16 cellular contexts compared by ENCODE assay signal in genomic region chr9:99026271-99026955, GRCh38.
DNase-seq lines count a peak whose midpoint lies in the region; ATAC-seq, FAIRE-seq and TF ChIP-seq lines count a peak whose summit lies in the region.
"Had no signal": no experiment of that assay in that cellular context is flagged by ENCODE, and none has a peak within 500 bp of the region (broad histone marks: within the 10 kb centered on the region; RNA-seq: fewer than 3 reads in every experiment).

No MANE protein-coding gene starts in this region.

- no TSS peak for BruUV-seq in K562 (replicated peaks; lab: Mats Ljungman, UMichigan)

- no peaks in the 10 kb centered on the region for H3K9me2 ChIP-seq in hepatocyte (replicated peaks; ENCODE audit: insufficient read depth)

- POLR2A ChIA-PET in CD4-positive, alpha-beta T cell (lab: Charles Lee), result interaction anchor here (0.6 to 1.5 kb wide), 8 partner anchors 12 to 109 kb away, joined by 3 to 6 read pairs (median 4); no protein-coding TSS in a partner anchor
- POLR2A ChIA-PET in K562 (lab: Yijun Ruan, JAX), result interaction anchor here (0.6 to 2.5 kb wide), 5 partner anchors 8 to 79 kb away, joined by 3 to 13 read pairs (median 4); no protein-coding TSS in a partner anchor
- POLR2A ChIA-PET in naive thymus-derived CD4-positive, alpha-beta T cell (lab: Charles Lee), result interaction anchor here (1.0 to 1.5 kb wide), 6 partner anchors 8 to 114 kb away, joined by 3 to 9 read pairs (median 4); partner anchors contain the start of gene TGFBR1

- H3K9ac ChIP-seq in K562 (ENCODE audit: insufficient read depth in 1 of 2, low read depth in 2 of 2, low read length in 2 of 2), result peak overlapping the region in 1 of 2 experiments; percentile 66; a peak in 2 of 4 replicates

- intact Hi-C loops in activated CD4-positive, alpha-beta T cell treated with anti-CD3 and anti-CD28 coated beads, Interleukin-2, amount 10 ng/mL, durations not matched to agents 24 days and 14 days (cut with micrococcal nuclease), result no loop called here
- intact Hi-C loops in CD4-positive, alpha-beta T cell (cut with DNase I, micrococcal nuclease), result no loop called here
- intact Hi-C loops in K562 (cut with micrococcal nuclease), result loop anchor here (5.0 kb wide), 1 partner anchor 51 kb away; no protein-coding TSS in a partner anchor
- intact Hi-C loops in naive thymus-derived CD4-positive, alpha-beta T cell (cut with micrococcal nuclease), result no loop called here

- TF ChIP-seq POLR2A in K562 (conservative IDR thresholded peaks at IDR 0.05), result no peak

- H4K20me1 ChIP-seq in K562 (replicated peaks; ENCODE audit: control insufficient read depth, insufficient read depth, low read length) (no peaks in the 10 kb centered on the region), hepatocyte (ENCODE audit: insufficient read depth, poor library complexity, severe bottlenecking) (no peaks in the 10 kb centered on the region)

- TF ChIP-seq RAD21 in K562 (CRISPR knock-in tag; conservative IDR thresholded peaks at IDR 0.05 in 1 of 2, IDR thresholded peaks at IDR 0.05 in 1 of 2), result no peak

- H3K27ac ChIP-seq in CD4-positive, alpha-beta T cell (ENCODE audit: low read depth, low read length), result no peak overlapping the region
- no peak overlapping the region for H3K27ac ChIP-seq in K562 (ENCODE audit: extremely low read depth, low read depth, low read length)
- H3K27ac ChIP-seq in naive thymus-derived CD4-positive, alpha-beta T cell (ENCODE audit: low read depth, low read length), result no peak overlapping the region
- no peak overlapping the region for H3K27ac ChIP-seq in hepatocyte

- peak; percentile 75 for ATAC-seq in CD4-positive, alpha-beta T cell (ENCODE audit: poor library complexity)
- ATAC-seq in K562 (peak; percentile 60), HG03039 (IDR thresholded peaks at IDR 0.05; ENCODE audit: unreplicated experiment) (no peak)
- no peak for ATAC-seq in naive thymus-derived CD4-positive, alpha-beta T cell
- ATAC-seq: Panc1 had no signal

- WGBS in K562 (ENCODE audit: insufficient coverage, low coverage, missing lambda C conversion rate), result 26% methylated on average over 5 of the region's 6 CpGs
- 93% methylated on average over 6 of the region's 6 CpGs for WGBS in hepatocyte (ENCODE audit: low lambda C conversion rate, missing lambda C conversion rate)

- H3K4me1 ChIP-seq in K562 (replicated peaks in 1 of 2; ENCODE audit: control insufficient read depth in 2 of 2, insufficient read depth in 2 of 2, low read length in 2 of 2), result peaks cover 16 to 30% of the 10 kb centered on the region in 2 experiments
- peaks cover 0 to 20% of the 10 kb centered on the region in 2 donors for H3K4me1 ChIP-seq in naive thymus-derived CD4-positive, alpha-beta T cell (ENCODE audit: control insufficient read depth in 2 of 2, insufficient read depth in 2 of 2, low read length in 2 of 2)
- H3K4me1 ChIP-seq in hepatocyte (ENCODE audit: insufficient read depth), result no peaks in the 10 kb centered on the region

- CTCF ChIA-PET in CD4-positive, alpha-beta T cell (lab: Charles Lee), result interaction anchor here (2.0 kb wide), 1 partner anchor 115 kb away, joined by 7 read pairs; no protein-coding TSS in a partner anchor
- CTCF ChIA-PET in K562 (lab: Yijun Ruan, JAX; ENCODE audit: low intra/inter-chr PET ratio), result no interaction called here
- CTCF ChIA-PET in naive thymus-derived CD4-positive, alpha-beta T cell (lab: Charles Lee), result interaction anchor here (0.9 to 1.8 kb wide), 3 partner anchors 36 to 115 kb away, joined by 3 to 7 read pairs (median 3); no protein-coding TSS in a partner anchor

- DNase-seq in activated CD4-positive, alpha-beta T cell treated with anti-CD3 and anti-CD28 coated beads, Interleukin-2, amount 10 ng/mL, durations not matched to agents 24 days and 14 days, result no peak
- no peak for DNase-seq in activated CD4-positive, alpha-beta T cell treated with anti-CD3 and anti-CD28 coated beads, Interleukin-2, amount 50 U/mL, for 48 hours
- DNase-seq in CD4-positive, alpha-beta T cell, result no peak
- peak in 2 of 4 experiments; percentile 40 to 54 for DNase-seq in K562 (ENCODE audit: extremely low read depth in 1 of 4, low spot score in 3 of 4)
- DNase-seq in naive thymus-derived CD4-positive, alpha-beta T cell, result no peak
- no peak for DNase-seq in A172 (ENCODE audit: low spot score)
- no peak for DNase-seq in hepatocyte (ENCODE audit: low spot score)
- DNase-seq: C1 segment of cervical spinal cord, H7, MM.1S, NCI-H1105 treated with DMSO at 0.1 percent for 48 hours, NCI-H187, NCI-H2171 had no signal

- peaks cover 35% of the 10 kb centered on the region for H3K4me1 Mint-ChIP-seq in activated CD4-positive, alpha-beta T cell treated with anti-CD3 and anti-CD28 coated beads, Interleukin-2, amount 10 ng/mL, durations not matched to agents 24 days and 14 days
- peaks cover 28% of the 10 kb centered on the region for H3K4me1 Mint-ChIP-seq in CD4-positive, alpha-beta T cell (ENCODE audit: low read depth)
- peaks cover 34 to 57% (median 45%) of the 10 kb centered on the region in 7 donors for H3K4me1 Mint-ChIP-seq in naive thymus-derived CD4-positive, alpha-beta T cell

- H3K36me3 ChIP-seq in K562 (ENCODE audit: control insufficient read depth, insufficient read depth, low read length), result no peaks in the 10 kb centered on the region
- no peaks in the 10 kb centered on the region for H3K36me3 ChIP-seq in naive thymus-derived CD4-positive, alpha-beta T cell (ENCODE audit: control insufficient read depth in 2 of 3, insufficient read depth in 3 of 3, low read length in 3 of 3)
- no peaks in the 10 kb centered on the region for H3K36me3 ChIP-seq in hepatocyte (replicated peaks; ENCODE audit: insufficient read depth, low read depth)

- in situ Hi-C loops in K562 (cut with MboI), result no loop called here

- no peaks in the 10 kb centered on the region for H3K27me3 ChIP-seq in CD4-positive, alpha-beta T cell (ENCODE audit: control insufficient read depth, insufficient read depth, low read length)
- H3K27me3 ChIP-seq in K562 (ENCODE audit: control insufficient read depth in 2 of 2, insufficient read depth in 2 of 2, low read length in 2 of 2) (no peaks in the 10 kb centered on the region), hepatocyte (no peaks in the 10 kb centered on the region)
- no peaks in the 10 kb centered on the region for H3K27me3 ChIP-seq in naive thymus-derived CD4-positive, alpha-beta T cell (ENCODE audit: control insufficient read depth in 2 of 2, insufficient read depth in 2 of 2, low read length in 2 of 2)

- TF ChIP-seq EP300 in K562 (IDR thresholded peaks at IDR 0.05; ENCODE audit: low read length), result no peak

- peak overlapping the region; percentile 29; the same call in 1 of the 2 replicates for H3K4me2 ChIP-seq in K562 (ENCODE audit: insufficient read depth, low read length)
- H3K4me2 ChIP-seq in hepatocyte, result no peak overlapping the region

- H3K4me3 Mint-ChIP-seq in activated CD4-positive, alpha-beta T cell treated with anti-CD3 and anti-CD28 coated beads, Interleukin-2, amount 10 ng/mL, durations not matched to agents 24 days and 14 days, result no peak overlapping the region
- no peak overlapping the region for H3K4me3 Mint-ChIP-seq in CD4-positive, alpha-beta T cell
- peak overlapping the region in 5 of 10 donors; percentile 2 to 40 (median 5) for H3K4me3 Mint-ChIP-seq in naive thymus-derived CD4-positive, alpha-beta T cell

- H3K27me3 Mint-ChIP-seq in activated CD4-positive, alpha-beta T cell treated with anti-CD3 and anti-CD28 coated beads, Interleukin-2, amount 10 ng/mL, durations not matched to agents 24 days and 14 days, result peaks cover 5% of the 10 kb centered on the region
- H3K27me3 Mint-ChIP-seq in CD4-positive, alpha-beta T cell, result no peaks in the 10 kb centered on the region
- peaks cover 0 to 13% (median 0%) of the 10 kb centered on the region in 5 donors for H3K27me3 Mint-ChIP-seq in naive thymus-derived CD4-positive, alpha-beta T cell

- H3K4me3 ChIP-seq in K562 (no peak overlapping the region), hepatocyte (no peak overlapping the region)
- no peak overlapping the region for H3K4me3 ChIP-seq in naive thymus-derived CD4-positive, alpha-beta T cell (ENCODE audit: low read length)

- H3K79me2 ChIP-seq in K562 (ENCODE audit: control insufficient read depth, insufficient read depth, low read length) (no peaks in the 10 kb centered on the region), hepatocyte (no peaks in the 10 kb centered on the region)

- H3K9me3 Mint-ChIP-seq in activated CD4-positive, alpha-beta T cell treated with anti-CD3 and anti-CD28 coated beads, Interleukin-2, amount 10 ng/mL, durations not matched to agents 24 days and 14 days, result no peaks in the 10 kb centered on the region
- H3K9me3 Mint-ChIP-seq in CD4-positive, alpha-beta T cell, result no peaks in the 10 kb centered on the region
- H3K9me3 Mint-ChIP-seq in naive thymus-derived CD4-positive, alpha-beta T cell, result peaks cover 0 to 3% (median 0%) of the 10 kb centered on the region in 11 donors

- H3K27ac Mint-ChIP-seq in activated CD4-positive, alpha-beta T cell treated with anti-CD3 and anti-CD28 coated beads, Interleukin-2, amount 10 ng/mL, durations not matched to agents 24 days and 14 days, result peak overlapping the region; percentile 45
- H3K27ac Mint-ChIP-seq in CD4-positive, alpha-beta T cell, result peak overlapping the region; percentile 74
- H3K27ac Mint-ChIP-seq in naive thymus-derived CD4-positive, alpha-beta T cell, result peak overlapping the region in 8 of 9 donors; percentile 9 to 69 (median 36)

- no peaks in the 10 kb centered on the region for H3K9me3 ChIP-seq in CD4-positive, alpha-beta T cell (ENCODE audit: control insufficient read depth, low read length)
- H3K9me3 ChIP-seq in K562 (replicated peaks; ENCODE audit: control insufficient read depth, insufficient read depth, low read depth, low read length) (no peaks in the 10 kb centered on the region), hepatocyte (ENCODE audit: low read depth) (no peaks in the 10 kb centered on the region)
- H3K9me3 ChIP-seq in naive thymus-derived CD4-positive, alpha-beta T cell (ENCODE audit: control insufficient read depth in 2 of 3, low read length in 3 of 3), result no peaks in the 10 kb centered on the region

- peak; percentile 56 for FAIRE-seq in K562 (lab: Jason Lieb, UNC)
- FAIRE-seq: A204.1 had no signal

- 0 out of 2 replicates have a peak overlapping the region, but pooled peaks have one; percentile 56 for H2AFZ ChIP-seq in K562 (ENCODE audit: low read depth, low read length)
- no peak overlapping the region for H2AFZ ChIP-seq in hepatocyte

- TF ChIP-seq CTCF in CD4-positive, alpha-beta T cell (IDR thresholded peaks at IDR 0.05), result no peak
- TF ChIP-seq CTCF in K562 (IDR thresholded peaks at IDR 0.05 in 2 of 3, conservative IDR thresholded peaks at IDR 0.05 in 1 of 3; ENCODE audit: insufficient read depth in 2 of 3, low read depth in 1 of 3, low read length in 3 of 3), result no peak
- no peak for TF ChIP-seq CTCF in hepatocyte (IDR thresholded peaks at IDR 0.05; ENCODE audit: poor library complexity)

- H3K36me3 Mint-ChIP-seq in activated CD4-positive, alpha-beta T cell treated with anti-CD3 and anti-CD28 coated beads, Interleukin-2, amount 10 ng/mL, durations not matched to agents 24 days and 14 days (ENCODE audit: low read depth), result no peaks in the 10 kb centered on the region
- no peaks in the 10 kb centered on the region for H3K36me3 Mint-ChIP-seq in CD4-positive, alpha-beta T cell (ENCODE audit: low read depth)
- peaks cover 0 to 11% (median 0%) of the 10 kb centered on the region in 5 donors for H3K36me3 Mint-ChIP-seq in naive thymus-derived CD4-positive, alpha-beta T cell

- no peaks in the 10 kb centered on the region for H3K9me1 ChIP-seq in K562 (ENCODE audit: control insufficient read depth, insufficient read depth, low read length)

Comparison
In these comparisons a context has a peak if more than half of its experiments do, and no peak if none do; other contexts are left out.
1. ATAC-seq: peak in CD4-positive, alpha-beta T cell (single experiment) and K562 (single experiment); none in naive thymus-derived CD4-positive, alpha-beta T cell (single experiment) and HG03039 (single experiment).
2. Peak in every context shown above with its lines, with median percentiles within 50 percentile points of each other: H3K27ac Mint-ChIP-seq.